ENCODE assay signal across 12 cellular contexts in the genomic region with DNA sequence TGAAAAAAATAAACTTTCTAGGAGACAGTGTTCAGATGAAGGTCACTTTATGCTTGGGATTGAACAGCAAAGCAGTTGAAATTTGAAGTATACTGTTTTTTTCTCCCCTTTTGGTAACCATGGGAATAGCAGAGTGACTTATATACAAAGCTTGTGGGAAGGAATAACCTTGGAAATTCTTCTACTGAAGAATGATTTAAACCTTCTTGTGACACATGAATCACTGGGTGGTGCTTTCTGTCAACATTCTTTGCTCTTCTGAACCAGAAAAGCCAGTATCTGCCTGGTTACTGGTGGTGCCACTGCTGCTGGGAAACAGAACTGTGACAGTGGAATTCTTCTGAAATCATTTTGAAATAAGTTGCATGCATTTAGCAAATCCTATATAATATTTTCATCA. TPM values are rescaled to one million over a fixed set of nuclear protein-coding genes. Genes with fewer than 3 reads are reported as not detected.
A peak's percentile ranks its signal among the peaks of the same experiment; 100 is the strongest.
DNase-seq lines count a peak whose midpoint lies in the region; ATAC-seq, FAIRE-seq and TF ChIP-seq lines count a peak whose summit lies in the region.
"Had no signal": no experiment of that assay in that cellular context is flagged by ENCODE, and none has a peak within 500 bp of the region (broad histone marks: within the 10 kb centered on the region; RNA-seq: fewer than 3 reads in every experiment).

No MANE protein-coding gene starts in this region.

- ATAC-seq in lung (ENCODE audit: insufficient read depth, low FRiP score), result peak; percentile 63
- ATAC-seq in HG03439 (IDR thresholded peaks at IDR 0.05; ENCODE audit: unreplicated experiment), result no peak

- H3K36me3 ChIP-seq in A673 (ENCODE audit: insufficient read depth, low read length, poor library complexity, severe bottlenecking) (no peaks in the 10 kb centered on the region), lung (ENCODE audit: control insufficient read depth in 2 of 2, insufficient read depth in 2 of 2, low read length in 2 of 2) (no peaks in the 10 kb centered on the region), esophagus muscularis mucosa (no peaks in the 10 kb centered on the region), small intestine (ENCODE audit: control insufficient read depth in 2 of 2, insufficient read depth in 2 of 2, low read length in 2 of 2) (no peaks in the 10 kb centered on the region)

- peak; percentile 22 for DNase-seq in A673 (ENCODE audit: low spot score)
- peak; percentile 76 for DNase-seq in HS-27A (ENCODE audit: low read depth)
- DNase-seq in cardiac fibroblast (ENCODE audit: low read depth in 2 of 2), result peak; percentile 93 to 98
- DNase-seq in lung (ENCODE audit: low spot score), result no peak
- DNase-seq in esophagus muscularis mucosa (ENCODE audit: extremely low spot score), result no peak
- no peak for DNase-seq in activated CD4-positive, CD25-positive, alpha-beta regulatory T cell (lab: John Stamatoyannopoulos, UW)
- DNase-seq in small intestine, result no peak
- DNase-seq: activated CD8-positive, alpha-beta memory T cell treated with anti-CD3 and anti-CD28 coated beads, Interleukin-2, amount 50 U/mL, for 48 hours; C1 segment of cervical spinal cord; dorsolateral prefrontal cortex; Right ventricle myocardium superior had no signal

- BruUV-seq in A673 (replicated peaks; lab: Mats Ljungman, UMichigan), result no TSS peak

- FAIRE-seq in small intestine (lab: Jason Lieb, UNC), result no peak

- POLR2A ChIA-PET in A673 (lab: Charles Lee; ENCODE audit: low non-redundant PET), result no interaction called here

- no peak for TF ChIP-seq EP300 in esophagus muscularis mucosa (IDR thresholded peaks at IDR 0.05)

- H3K4me3 ChIP-seq in A673 (ENCODE audit: low read depth, low read length, poor library complexity, severe bottlenecking), result no peak overlapping the region
- no peak overlapping the region for H3K4me3 ChIP-seq in cardiac fibroblast (replicated peaks in 1 of 2; ENCODE audit: low read depth in 2 of 2, low read length in 2 of 2)
- no peak overlapping the region for H3K4me3 ChIP-seq in lung
- H3K4me3 ChIP-seq in esophagus muscularis mucosa, result no peak overlapping the region
- no peak overlapping the region for H3K4me3 ChIP-seq in small intestine (ENCODE audit: low read depth in 1 of 2, low read length in 2 of 2)
- H3K4me3 ChIP-seq: dorsolateral prefrontal cortex had no signal

- no peak for TF ChIP-seq POLR2A in esophagus muscularis mucosa (IDR thresholded peaks at IDR 0.05; ENCODE audit: low read depth)

- H3K4me1 ChIP-seq in A673 (ENCODE audit: insufficient read depth, low read length, poor library complexity, severe bottlenecking) (peaks cover 12% of the 10 kb centered on the region), lung (ENCODE audit: control insufficient read depth in 2 of 2, insufficient read depth in 2 of 2, low read length in 2 of 2) (no peaks in the 10 kb centered on the region), esophagus muscularis mucosa (peaks cover 0 to 26% (median 13%) of the 10 kb centered on the region in 4 donors), small intestine (ENCODE audit: control insufficient read depth in 2 of 2, insufficient read depth in 1 of 2, low read depth in 1 of 2, low read length in 1 of 2) (no peaks in the 10 kb centered on the region)

- no peak for TF ChIP-seq CTCF in A673 (conservative IDR thresholded peaks at IDR 0.05; ENCODE audit: low read depth, low read length)
- no peak for TF ChIP-seq CTCF in cardiac fibroblast (IDR thresholded peaks at IDR 0.05; ENCODE audit: low read depth, low read length)
- no peak for TF ChIP-seq CTCF in lung (IDR thresholded peaks at IDR 0.05; ENCODE audit: control extremely low read depth, extremely low read depth)
- TF ChIP-seq CTCF in esophagus muscularis mucosa (IDR thresholded peaks at IDR 0.05), result no peak

- no peak overlapping the region for H3K27ac ChIP-seq in A673 (ENCODE audit: low read depth, low read length, poor library complexity, severe bottlenecking)
- no peak overlapping the region for H3K27ac ChIP-seq in lung (ENCODE audit: low read depth in 1 of 2, low read length in 1 of 2)
- peak overlapping the region in 1 of 4 donors; percentile 47 for H3K27ac ChIP-seq in esophagus muscularis mucosa (replicated peaks in 1 of 4)
- no peak overlapping the region for H3K27ac ChIP-seq in small intestine (ENCODE audit: low read depth in 1 of 2, low read length in 1 of 2)
- H3K27ac ChIP-seq: dorsolateral prefrontal cortex had no signal

- intact Hi-C loops in A673 (cut with micrococcal nuclease; ENCODE audit: unreplicated experiment) (no loop called here), esophagus muscularis mucosa (cut with DNase I) (no loop called here)

- no peaks in the 10 kb centered on the region for H3K9me3 ChIP-seq in A673 (ENCODE audit: low read depth, low read length, poor library complexity, severe bottlenecking)
- no peaks in the 10 kb centered on the region for H3K9me3 ChIP-seq in lung (ENCODE audit: control insufficient read depth in 2 of 2, insufficient read depth in 1 of 2, low read length in 1 of 2)
- no peaks in the 10 kb centered on the region for H3K9me3 ChIP-seq in esophagus muscularis mucosa
- no peaks in the 10 kb centered on the region for H3K9me3 ChIP-seq in small intestine (ENCODE audit: control insufficient read depth, low read depth)

- CTCF ChIA-PET in A673 (lab: Charles Lee), result no interaction called here

- H3K27me3 ChIP-seq in A673 (replicated peaks; ENCODE audit: insufficient read depth, low read depth, low read length, poor library complexity) (no peaks in the 10 kb centered on the region), lung (ENCODE audit: control insufficient read depth, insufficient read depth) (no peaks in the 10 kb centered on the region), esophagus muscularis mucosa (no peaks in the 10 kb centered on the region), small intestine (ENCODE audit: control insufficient read depth in 2 of 2, insufficient read depth in 2 of 2, low read length in 2 of 2) (no peaks in the 10 kb centered on the region)

RNA-seq across cellular contexts. Expression of a gene that starts 39.4 kb away (rescaled TPM):
- total RNA-seq in A673 (2021), result 10.2 and 15.0 TPM in 2 replicates
- total RNA-seq in lung, result 10 to 100 TPM; 42.7 to 43.7 TPM
- 10 to 100 TPM; 23.5 to 24.2 TPM for polyA plus RNA-seq in lung
- 100 to 1,000 TPM in 2 of 4 donors, 10 to 100 TPM in 2; 39.6 to 219 (median 73.5) TPM for total RNA-seq in esophagus muscularis mucosa
- polyA plus RNA-seq in small intestine, result 10 to 100 TPM; 14.8 to 28.4 (median 20.6) TPM

Comparison
In these comparisons a context has a peak if more than half of its experiments do, and no peak if none do; other contexts are left out.
1. DNase-seq: peak in A673 (single experiment), HS-27A (single experiment) and cardiac fibroblast (2 of 2); none in lung (single experiment), esophagus muscularis mucosa (single experiment), activated CD4-positive, CD25-positive, alpha-beta regulatory T cell (0 of 4) and small intestine (single experiment).